Comparison of ENCODE assay signal across 11 cellular contexts in genomic region chr11:59767212-59767611, GRCh38. TPM values are rescaled to one million over a fixed set of nuclear protein-coding genes. Genes with fewer than 3 reads are reported as not detected.
DNase-seq lines count a peak whose midpoint lies in the region; ATAC-seq lines count a peak whose summit lies in the region.
"Had no signal": no experiment of that assay in that cellular context is flagged by ENCODE, and none has a peak within 500 bp of the region (broad histone marks: within the 10 kb centered on the region; RNA-seq: fewer than 3 reads in every experiment).

No MANE protein-coding gene starts in this region.

- no peak overlapping the region for H4K91ac ChIP-seq in trophoblast cell (ENCODE audit: low read depth, low read length)

- no peak overlapping the region for H3K14ac ChIP-seq in trophoblast cell (ENCODE audit: low read length)

- H3K4me1 Mint-ChIP-seq in dendritic cell treated with granulocyte-macrophage colony-stimulating factor and Interleukin-4, amounts not matched to agents 40 ng/mL and 50 ng/mL, for 4 days (ENCODE audit: low read depth) = peaks cover 11% of the 10 kb centered on the region

- no peak overlapping the region for H3K9ac ChIP-seq in trophoblast cell (ENCODE audit: low read length)

- H3K27ac ChIP-seq in trophoblast cell (ENCODE audit: low read depth, low read length) = no peak overlapping the region

- no peak overlapping the region for H3K23ac ChIP-seq in trophoblast cell (ENCODE audit: low read length)

- no peak overlapping the region for H2BK12ac ChIP-seq in trophoblast cell (ENCODE audit: low read length)

- no peak overlapping the region for H2BK5ac ChIP-seq in trophoblast cell (ENCODE audit: low read depth, low read length, poor library complexity)

- H3K27ac Mint-ChIP-seq in dendritic cell treated with granulocyte-macrophage colony-stimulating factor and Interleukin-4, amounts not matched to agents 40 ng/mL and 50 ng/mL, for 4 days = no peak overlapping the region

- intact Hi-C loops in dendritic cell treated with granulocyte-macrophage colony-stimulating factor and Interleukin-4, amounts not matched to agents 40 ng/mL and 50 ng/mL, for 4 days (cut with micrococcal nuclease) = no loop called here
- intact Hi-C loops in posterior cingulate gyrus (cut with DNase I) = no loop called here

- no peak overlapping the region for H2BK120ac ChIP-seq in trophoblast cell (ENCODE audit: insufficient read depth, low read length, poor library complexity)

- no peak overlapping the region for H4K8ac ChIP-seq in trophoblast cell (ENCODE audit: low read depth, low read length)

- peak overlapping the region; percentile 21 for H3K4me3 Mint-ChIP-seq in dendritic cell treated with granulocyte-macrophage colony-stimulating factor and Interleukin-4, amounts not matched to agents 40 ng/mL and 50 ng/mL, for 4 days

- no peaks in the 10 kb centered on the region for H3K27me3 ChIP-seq in trophoblast cell (ENCODE audit: insufficient read depth, low read length)

- H2AK5ac ChIP-seq in trophoblast cell (ENCODE audit: low read length) = no peak overlapping the region

- no peaks in the 10 kb centered on the region for H3K27me3 Mint-ChIP-seq in dendritic cell treated with granulocyte-macrophage colony-stimulating factor and Interleukin-4, amounts not matched to agents 40 ng/mL and 50 ng/mL, for 4 days

- H3K36me3 ChIP-seq in trophoblast cell (ENCODE audit: control insufficient read depth in 1 of 2, insufficient read depth in 2 of 2, low read length in 2 of 2) = peaks cover 2 to 9% of the 10 kb centered on the region in 2 experiments

- H3K9me3 Mint-ChIP-seq in dendritic cell treated with granulocyte-macrophage colony-stimulating factor and Interleukin-4, amounts not matched to agents 40 ng/mL and 50 ng/mL, for 4 days = no peaks in the 10 kb centered on the region

- no peak overlapping the region for H2AFZ ChIP-seq in trophoblast cell (ENCODE audit: insufficient read depth, low read length, poor library complexity)

- no peak overlapping the region for H3K4me2 ChIP-seq in trophoblast cell (ENCODE audit: low read length)

- H3K4ac ChIP-seq in trophoblast cell (ENCODE audit: low read depth, low read length) = peak overlapping the region; percentile 9

- H3K36me3 Mint-ChIP-seq in dendritic cell treated with granulocyte-macrophage colony-stimulating factor and Interleukin-4, amounts not matched to agents 40 ng/mL and 50 ng/mL, for 4 days (ENCODE audit: low read depth) = peaks cover 16% of the 10 kb centered on the region

- no peaks in the 10 kb centered on the region for H3K9me3 ChIP-seq in trophoblast cell (ENCODE audit: insufficient read depth, low read depth, low read length)

- WGBS in trophoblast cell (ENCODE audit: extremely low coverage, insufficient coverage, insufficient read length) = no CpG with 5 or more reads among the region's 1 CpG

- H3K79me2 ChIP-seq in trophoblast cell (ENCODE audit: control insufficient read depth, insufficient read depth, low read length, poor library complexity) = peaks cover 8% of the 10 kb centered on the region

- H3K79me1 ChIP-seq in trophoblast cell (ENCODE audit: low read length) = no peaks in the 10 kb centered on the region

- no peak overlapping the region for H3K4me3 ChIP-seq in trophoblast cell (ENCODE audit: low read depth, low read length)

- H3K18ac ChIP-seq in trophoblast cell (ENCODE audit: low read length) = no peak overlapping the region

- peak; percentile 13 for DNase-seq in NK-92 treated with Interleukin-12 subunit alpha and Interleukin-12 subunit beta, amount 100 ng/mL, for 24 hours (lab: John Stamatoyannopoulos, UW)
- DNase-seq in NK-92 (lab: John Stamatoyannopoulos, UW; ENCODE audit: unreplicated experiment) = no peak
- peak; percentile 96 for DNase-seq in OCI-M1 (lab: John Stamatoyannopoulos, UW)
- DNase-seq in trophoblast cell = no peak
- DNase-seq in posterior cingulate gyrus = no peak
- DNase-seq: 8988T; activated naive CD4-positive, alpha-beta T cell treated with Interleukin-2 at 50 U/mL for 16 hours; NCI-H1436 treated with DMSO at 0.1 percent for 48 hours had no signal

- ATAC-seq in HG03159 (IDR thresholded peaks at IDR 0.05; ENCODE audit: unreplicated experiment) (no peak), GM18858 (IDR thresholded peaks at IDR 0.05; ENCODE audit: unreplicated experiment) (no peak)

- H3K4me1 ChIP-seq in trophoblast cell (ENCODE audit: control insufficient read depth in 1 of 2, insufficient read depth in 2 of 2, low read length in 2 of 2) = peaks cover 6 to 11% of the 10 kb centered on the region in 2 experiments

- H4K12ac ChIP-seq in trophoblast cell (ENCODE audit: low read depth, low read length) = no peak overlapping the region

RNA-seq across cellular contexts. Expression of gene STX3, which starts 12.0 kb away (rescaled TPM):
- polyA plus RNA-seq in trophoblast cell (2013) = 90.1 and 92.6 TPM in 2 replicates

RNA-seq across cellular contexts. Expression of gene MRPL16, which starts 43.4 kb away (rescaled TPM):
- polyA plus RNA-seq in trophoblast cell (2013) = 23.6 and 25.0 TPM in 2 replicates

RNA-seq across cellular contexts. Expression of gene OR10V1, which starts 53.6 kb away (rescaled TPM):
- not detected in 2 replicates for polyA plus RNA-seq in trophoblast cell (2013)

Comparison
In these comparisons a context has a peak if more than half of its experiments do, and no peak if none do; other contexts are left out.
1. DNase-seq: peak in NK-92 treated with Interleukin-12 subunit alpha and Interleukin-12 subunit beta, amount 100 ng/mL, for 24 hours (single experiment) and OCI-M1 (single experiment); none in NK-92 (single experiment), trophoblast cell (0 of 2) and posterior cingulate gyrus (0 of 10).